20 cellular contexts compared by ENCODE assay signal in the genomic region with DNA sequence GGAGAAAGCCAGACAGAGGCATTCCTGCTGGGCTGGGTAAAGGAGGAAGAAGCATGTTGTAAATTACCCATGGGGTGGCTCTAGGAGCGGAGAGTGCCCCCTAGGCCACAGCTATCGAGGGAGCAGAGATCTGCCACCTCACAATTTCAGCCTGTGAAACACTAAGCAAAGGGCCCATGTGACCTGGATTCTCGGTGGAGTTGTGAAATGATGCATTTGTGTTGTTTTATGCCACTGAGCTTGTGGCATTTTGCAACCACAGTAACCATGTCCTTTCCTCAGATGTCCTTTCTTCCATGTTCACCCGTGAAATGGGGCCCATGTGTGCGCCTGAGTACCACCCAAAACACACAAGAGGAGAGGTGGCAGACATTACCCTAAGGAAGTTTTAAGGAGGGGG.
DNase-seq lines count a peak whose midpoint lies in the region; ATAC-seq and TF ChIP-seq lines count a peak whose summit lies in the region.
"Had no signal": no experiment of that assay in that cellular context is flagged by ENCODE, and none has a peak within 500 bp of the region (broad histone marks: within the 10 kb centered on the region; RNA-seq: fewer than 3 reads in every experiment).

No MANE protein-coding gene starts in this region.

- H3K4me3 ChIP-seq in IMR-90 (ENCODE audit: insufficient read depth, low read depth, low read length) (no peak overlapping the region), fibroblast of pulmonary artery (replicated peaks; ENCODE audit: low read depth, low read length) (no peak overlapping the region)
- H3K4me3 ChIP-seq: right atrium auricular region had no signal

- H3K56ac ChIP-seq in IMR-90 (ENCODE audit: extremely low read depth, insufficient read depth, low read length), result no peak overlapping the region

- no peaks in the 10 kb centered on the region for H3K27me3 ChIP-seq in IMR-90 (ENCODE audit: control insufficient read depth, insufficient read depth, low read length)
- H3K27me3 ChIP-seq: right atrium auricular region had no signal

- H2BK5ac ChIP-seq in IMR-90 (ENCODE audit: low read depth, low read length, poor library complexity, severe bottlenecking), result no peak overlapping the region

- ATAC-seq in IMR-90 (ENCODE audit: low read depth) (no peak), GM18517 (IDR thresholded peaks at IDR 0.05; ENCODE audit: unreplicated experiment) (no peak), HG03280 (IDR thresholded peaks at IDR 0.05; ENCODE audit: unreplicated experiment) (no peak)
- ATAC-seq: activated CD4-positive, alpha-beta T cell treated with anti-CD3 and anti-CD28 coated beads for 36 hours had no signal

- peak overlapping the region; percentile 47; the same call in 1 of the 2 replicates for H2BK20ac ChIP-seq in IMR-90 (ENCODE audit: low read depth, low read length)

- peaks cover 12% of the 10 kb centered on the region for H3K4me1 ChIP-seq in IMR-90 (ENCODE audit: control insufficient read depth, insufficient read depth, low read length)
- H3K4me1 ChIP-seq: right atrium auricular region had no signal

- TF ChIP-seq POLR2A in IMR-90 (IDR thresholded peaks at IDR 0.05; ENCODE audit: low read depth, low read length), result no peak

- intact Hi-C loops in IMR-90 (cut with micrococcal nuclease), result no loop called here

- H2AK9ac ChIP-seq in IMR-90 (replicated peaks; ENCODE audit: low read depth, low read length, poor library complexity), result no peak overlapping the region

- H3K36me3 ChIP-seq in IMR-90 (ENCODE audit: control insufficient read depth, insufficient read depth, low read length), result no peaks in the 10 kb centered on the region
- H3K36me3 ChIP-seq: right atrium auricular region had no signal

- no peak overlapping the region for H2BK120ac ChIP-seq in IMR-90 (ENCODE audit: low read depth, low read length)

- DNase-seq in IMR-90 (no peak), RWPE1 (ENCODE audit: low spot score) (no peak), fibroblast of pulmonary artery (ENCODE audit: low read depth) (peak; percentile 20), stromal cell of bone marrow (ENCODE audit: low read depth) (peak; percentile 40), KG1 (lab: John Stamatoyannopoulos, UW) (no peak)
- DNase-seq: activated CD4-positive, alpha-beta T cell treated with anti-CD3 and anti-CD28 coated beads for 36 hours; activated naive CD4-positive, alpha-beta T cell treated with anti-CD3 and anti-CD28 coated beads, Interleukin-2, amount 10 ng/mL, durations not matched to agents 7 days and 5 days; CD4-positive, alpha-beta memory T cell; DMS 273 treated with DMSO at 0.1 percent for 48 hours; mesendoderm; naive B cell; NCI-H2029 treated with DMSO at 0.1 percent for 48 hours; NCI-H226; occipital lobe; Right ventricle myocardium superior; SW 1271 had no signal

- H3K18ac ChIP-seq in IMR-90 (ENCODE audit: low read depth, low read length), result no peak overlapping the region

- no peak overlapping the region for H4K91ac ChIP-seq in IMR-90 (ENCODE audit: insufficient read depth, low read depth, low read length)

- no peak overlapping the region for H2AFZ ChIP-seq in IMR-90 (replicated peaks; ENCODE audit: low read length, poor library complexity)

- H3K4ac ChIP-seq in IMR-90 (ENCODE audit: low read depth, low read length), result 0 out of 2 replicates have a peak overlapping the region, but pooled peaks have one; percentile 14

- H3K4me2 ChIP-seq in IMR-90 (ENCODE audit: low read depth, low read length), result no peak overlapping the region

- no peaks in the 10 kb centered on the region for H3K79me1 ChIP-seq in IMR-90 (ENCODE audit: low read depth in 1 of 2, low read length in 2 of 2)

- no peak overlapping the region for H2BK15ac ChIP-seq in IMR-90 (ENCODE audit: low read depth, low read length)

- no peak overlapping the region for H3K23ac ChIP-seq in IMR-90 (ENCODE audit: low read depth, low read length)

- no peak overlapping the region for H4K8ac ChIP-seq in IMR-90 (ENCODE audit: low read depth in 2 of 2, low read length in 2 of 2)

- no peak overlapping the region for H3K9ac ChIP-seq in IMR-90 (ENCODE audit: low read depth, low read length)

- in situ Hi-C loops in IMR-90 (cut with MboI; ENCODE audit: low sequenced_read_pairs), result no loop called here

- H3K9me3 ChIP-seq in IMR-90 (ENCODE audit: control insufficient read depth, insufficient read depth, low read length), result no peaks in the 10 kb centered on the region
- H3K9me3 ChIP-seq: right atrium auricular region had no signal

- dilution Hi-C loops in IMR-90 (cut with HindIII; ENCODE audit: low sequenced_read_pairs, unreplicated experiment), result no loop called here

- H3K9me1 ChIP-seq in IMR-90 (ENCODE audit: insufficient read depth, low read length), result peaks cover 13% of the 10 kb centered on the region; the same call in 1 of the 2 replicates

- TF ChIP-seq RAD21 in IMR-90 (IDR thresholded peaks at IDR 0.05; ENCODE audit: low read length), result no peak

- CTCF ChIA-PET in IMR-90 (lab: Yijun Ruan, JAX), result no interaction called here
- CTCF ChIA-PET in RWPE1 (lab: Yijun Ruan, JAX), result interaction anchor here (1.2 kb wide), 1 partner anchor 45 kb away, joined by 3 read pairs; no protein-coding TSS in a partner anchor

- H4K20me1 ChIP-seq in IMR-90 (ENCODE audit: insufficient read depth, low read length), result no peaks in the 10 kb centered on the region

- H3K27ac ChIP-seq in IMR-90 (ENCODE audit: insufficient read depth, low read length) (no peak overlapping the region), RWPE1 (peak overlapping the region; percentile 62)
- H3K27ac ChIP-seq: epithelial cell of prostate, right atrium auricular region had no signal

- POLR2A ChIA-PET in IMR-90 (lab: Charles Lee; ENCODE audit: unreplicated experiment), result no interaction called here
- POLR2A ChIA-PET in RWPE1 (lab: Yijun Ruan, JAX; ENCODE audit: low non-redundant PET), result no interaction called here

- WGBS in IMR-90 (ENCODE audit: extremely low coverage in 2 of 2, insufficient read length in 1 of 2), 2 experiments, result no CpG with 5 or more reads among the region's 5 CpGs

- H2AK5ac ChIP-seq in IMR-90 (ENCODE audit: low read depth, low read length), result peak overlapping the region; percentile 7; the same call in 1 of the 2 replicates

- no peak overlapping the region for H3K14ac ChIP-seq in IMR-90 (replicated peaks; ENCODE audit: low read depth, low read length)

- no TSS peak for BruUV-seq in IMR-90 (replicated peaks; lab: Mats Ljungman, UMichigan)

- no peak overlapping the region for H4K5ac ChIP-seq in IMR-90 (ENCODE audit: low read depth, low read length)

- no peak for TF ChIP-seq CTCF in IMR-90 (conservative IDR thresholded peaks at IDR 0.05; ENCODE audit: low read depth, low read length)
- no peak for TF ChIP-seq CTCF in RWPE1 (conservative IDR thresholded peaks at IDR 0.05; ENCODE audit: low read depth)
- TF ChIP-seq CTCF in fibroblast of pulmonary artery (IDR thresholded peaks at IDR 0.05; ENCODE audit: low read length, missing control alignments), result no peak

TF ChIP-seq in IMR-90, 13 proteins besides CTCF, POLR2A, EP300 and RAD21:
- TF ChIP-seq, protein P1, sequence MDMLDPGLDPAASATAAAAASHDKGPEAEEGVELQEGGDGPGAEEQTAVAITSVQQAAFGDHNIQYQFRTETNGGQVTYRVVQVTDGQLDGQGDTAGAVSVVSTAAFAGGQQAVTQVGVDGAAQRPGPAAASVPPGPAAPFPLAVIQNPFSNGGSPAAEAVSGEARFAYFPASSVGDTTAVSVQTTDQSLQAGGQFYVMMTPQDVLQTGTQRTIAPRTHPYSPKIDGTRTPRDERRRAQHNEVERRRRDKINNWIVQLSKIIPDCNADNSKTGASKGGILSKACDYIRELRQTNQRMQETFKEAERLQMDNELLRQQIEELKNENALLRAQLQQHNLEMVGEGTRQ (IDR thresholded peaks at IDR 0.05; ENCODE audit: low read depth, low read length), result peak; percentile 61; the same call in 1 of the 2 replicates
- TF ChIP-seq CEBPB (IDR thresholded peaks at IDR 0.05; ENCODE audit: low read depth, low read length) (peak; percentile 39; the same call in 1 of the 2 replicates), NFE2L2 (IDR thresholded peaks at IDR 0.05; ENCODE audit: low read depth, low read length) (no peak), MXI1 (IDR thresholded peaks at IDR 0.05; ENCODE audit: borderline replicate concordance, low read depth, low read length) (no peak)

Comparison
In these comparisons a context has a peak if more than half of its experiments do, and no peak if none do; other contexts are left out.
1. DNase-seq: peak in fibroblast of pulmonary artery (single experiment) and stromal cell of bone marrow (single experiment); none in IMR-90 (single experiment), RWPE1 (single experiment) and KG1 (single experiment).